In genomic region chr10:88523739-88524400, GRCh38 we compare ENCODE assay signal across 25 cellular contexts. TPM values are rescaled to one million over a fixed set of nuclear protein-coding genes. Genes with fewer than 3 reads are reported as not detected.
A peak's percentile ranks its signal among the peaks of the same experiment; 100 is the strongest.
DNase-seq lines count a peak whose midpoint lies in the region; ATAC-seq, FAIRE-seq and TF ChIP-seq lines count a peak whose summit lies in the region.
"Had no signal": no experiment of that assay in that cellular context is flagged by ENCODE, and none has a peak within 500 bp of the region (broad histone marks: within the 10 kb centered on the region; RNA-seq: fewer than 3 reads in every experiment).

No MANE protein-coding gene starts in this region.

- no peak overlapping the region for H3K9ac ChIP-seq in GM12878 (ENCODE audit: control insufficient read depth, insufficient read depth, low read length)
- H3K9ac ChIP-seq: KMS-11 had no signal

- SMC1A ChIA-PET in GM12878 (lab: Charles Lee; ENCODE audit: uncharacterized antibody, unreplicated experiment), result interaction anchor here (1.2 to 1.7 kb wide), 3 partner anchors 16 to 342 kb away, joined by 3 to 5 read pairs (median 3); no protein-coding TSS in a partner anchor

- H3K36me3 ChIP-seq in GM12878 (ENCODE audit: control insufficient read depth in 2 of 2, insufficient read depth in 2 of 2, low read length in 1 of 2), result no peaks in the 10 kb centered on the region
- no peaks in the 10 kb centered on the region for H3K36me3 ChIP-seq in suprapubic skin
- H3K36me3 ChIP-seq: Peyer's patch, SJSA1 had no signal

- no peak overlapping the region for H3K4me3 ChIP-seq in GM12878
- H3K4me3 ChIP-seq in suprapubic skin, result no peak overlapping the region
- H3K4me3 ChIP-seq: Peyer's patch, SJSA1 had no signal

- WGBS in GM12878 (ENCODE audit: insufficient coverage, insufficient replicate concordance, low lambda C conversion rate, missing lambda C conversion rate), result 84% methylated on average over 6 of the region's 6 CpGs
- 90% methylated on average over 6 of the region's 6 CpGs for WGBS in suprapubic skin

- H3K27me3 ChIP-seq in GM12878 (replicated peaks in 1 of 2; ENCODE audit: control insufficient read depth in 2 of 2, insufficient read depth in 2 of 2, low read length in 1 of 2) (no peaks in the 10 kb centered on the region), suprapubic skin (no peaks in the 10 kb centered on the region)
- H3K27me3 ChIP-seq: Peyer's patch, SJSA1 had no signal

- TF ChIP-seq EP300 in GM12878 (IDR thresholded peaks at IDR 0.05; ENCODE audit: borderline replicate concordance in 1 of 2, control insufficient read depth in 1 of 2, low read depth in 2 of 2, low read length in 2 of 2) (no peak), suprapubic skin (IDR thresholded peaks at IDR 0.05) (no peak)

- intact Hi-C loops in GM12878 (cut with micrococcal nuclease; ENCODE audit: unreplicated experiment), result no loop called here

- ATAC-seq in GM12878 (no peak), left lobe of liver (peak; percentile 29), GM19455 (IDR thresholded peaks at IDR 0.05; ENCODE audit: unreplicated experiment) (no peak), HG02981 (IDR thresholded peaks at IDR 0.05; ENCODE audit: unreplicated experiment) (no peak)
- ATAC-seq: CD8-positive, alpha-beta T cell; HCT116 had no signal

- no peak for TF ChIP-seq CTCF in GM12878 (IDR thresholded peaks at IDR 0.05 in 2 of 3, conservative IDR thresholded peaks at IDR 0.05 in 1 of 3; ENCODE audit: control insufficient read depth in 2 of 3, extremely low read depth in 1 of 3, insufficient read depth in 1 of 3, low read depth in 3 of 3, low read length in 3 of 3)
- TF ChIP-seq CTCF in suprapubic skin (IDR thresholded peaks at IDR 0.05), result no peak

- no peak overlapping the region for H2AFZ ChIP-seq in GM12878 (ENCODE audit: control insufficient read depth, low read depth, low read length)

- H3K9me3 ChIP-seq in GM12878 (replicated peaks; ENCODE audit: control insufficient read depth, insufficient read depth, low read length), result no peaks in the 10 kb centered on the region
- no peaks in the 10 kb centered on the region for H3K9me3 ChIP-seq in suprapubic skin
- H3K9me3 ChIP-seq: Peyer's patch, SJSA1 had no signal

- FAIRE-seq in GM12891 (lab: Jason Lieb, UNC) (peak; percentile 47), GM12878 (lab: Jason Lieb, UNC) (peak; percentile 59)
- FAIRE-seq: H1, HTR-8/SVneo had no signal

- in situ Hi-C loops in GM12878 (cut with MboI), result no loop called here

- no TSS peak for BruUV-seq in GM12878 (replicated peaks; lab: Mats Ljungman, UMichigan)

- TF ChIP-seq RAD21 in GM12878 (IDR thresholded peaks at IDR 0.05; ENCODE audit: insufficient read depth, low read depth, low read length), result no peak

- RAD21 ChIA-PET in GM12878 (lab: Charles Lee; ENCODE audit: unreplicated experiment), result no interaction called here

- no peaks in the 10 kb centered on the region for H3K4me1 ChIP-seq in GM12878 (ENCODE audit: control insufficient read depth, insufficient read depth, low read length)
- peaks cover 3% of the 10 kb centered on the region for H3K4me1 ChIP-seq in suprapubic skin
- H3K4me1 ChIP-seq: Peyer's patch, SJSA1 had no signal

- TF ChIP-seq POLR2A in GM12891 (IDR thresholded peaks at IDR 0.05; ENCODE audit: low read depth, low read length) (no peak), GM12878 (IDR thresholded peaks at IDR 0.05; ENCODE audit: low read depth, low read length) (no peak), suprapubic skin (IDR thresholded peaks at IDR 0.05) (no peak)

- H3K27ac ChIP-seq in GM12878 (ENCODE audit: control insufficient read depth, insufficient read depth) (no peak overlapping the region), suprapubic skin (no peak overlapping the region)
- H3K27ac ChIP-seq: KMS-11, Peyer's patch, SJSA1 had no signal

- DNase-seq in GM12891 (ENCODE audit: insufficient read length, low spot score) (no peak), GM12878 (ENCODE audit: low read depth, low spot score) (no peak), left lobe of liver (ENCODE audit: low spot score) (no peak), NCI-H69 (lab: John Stamatoyannopoulos, UW) (no peak), suprapubic skin (ENCODE audit: low spot score in 2 of 2) (no peak)
- DNase-seq: AML-193; C1 segment of cervical spinal cord; CD8-positive, alpha-beta T cell; EL; GF-D8; NCI-H1105; NCI-H146; NCI-H2029; NCI-H345; NCI-H524; NCI-H82; Peyer's patch had no signal

- H3K79me2 ChIP-seq in GM12878 (ENCODE audit: control insufficient read depth, insufficient read depth, low read length), result no peaks in the 10 kb centered on the region

- H4K20me1 ChIP-seq in GM12878 (ENCODE audit: control insufficient read depth, insufficient read depth), result no peaks in the 10 kb centered on the region

- H3K4me2 ChIP-seq in GM12878 (ENCODE audit: control insufficient read depth, insufficient read depth), result no peak overlapping the region
- H3K4me2 ChIP-seq: KMS-11 had no signal

- POLR2A ChIA-PET in GM12878 (lab: Charles Lee), result no interaction called here

- CTCF ChIA-PET in GM12878 (lab: Yijun Ruan, JAX), result interaction anchor here (1.0 to 1.4 kb wide), 4 partner anchors 10 to 29 kb away, joined by 3 to 5 read pairs (median 4); no protein-coding TSS in a partner anchor

TF ChIP-seq in GM12891, 5 proteins besides CTCF, POLR2A, EP300 and RAD21:
- no peak for TF ChIP-seq TAF1 (IDR thresholded peaks at IDR 0.05; ENCODE audit: low read depth, low read length)
- no peak for TF ChIP-seq PAX5 (IDR thresholded peaks at IDR 0.05; ENCODE audit: insufficient read depth, low read length, severe bottlenecking)
- no peak for TF ChIP-seq POLR2AphosphoS5 (IDR thresholded peaks at IDR 0.05; ENCODE audit: low read depth, low read length)
- no peak for TF ChIP-seq SPI1 (IDR thresholded peaks at IDR 0.05; ENCODE audit: low read depth, low read length)
- no peak for TF ChIP-seq POU2F2 (IDR thresholded peaks at IDR 0.05; ENCODE audit: low read depth, low read length)

TF ChIP-seq in GM12878, 131 proteins besides CTCF, POLR2A, EP300 and RAD21 (continues in another document):
- TF ChIP-seq POLR2AphosphoS2 (IDR thresholded peaks at IDR 0.05; ENCODE audit: low read depth, low read length), result no peak
- TF ChIP-seq ZBTB4 (CRISPR knock-in tag; IDR thresholded peaks at IDR 0.05), result no peak

RNA-seq across cellular contexts. Expression of gene RNLS, which starts 59.2 kb away (rescaled TPM):
- polyA plus RNA-seq in GM12891 (2012; ENCODE audit: low read depth, missing spikeins), result 4.9 TPM
- 13.9 and 16.0 TPM in 2 replicates for total RNA-seq in GM12878 (2013; cell fraction: nucleolus; rRNA removed)
- total RNA-seq in GM12878 (2014; rRNA removed) (4.7 and 6.5 TPM in 2 replicates), GM12878 (2014; rRNA removed; fragmentation: Illumina TruSeq; extraction: Trizol) (3.4 and 3.7 TPM in 2 replicates), GM12878 (2021) (4.1 and 5.5 TPM in 2 replicates), left lobe of liver (10.1 TPM), suprapubic skin (10 to 100 TPM in 3 of 4 donors, 1 to 10 TPM in 1; 9.8 to 23.7 (median 19.2) TPM)
- 3.3 TPM for polyA plus RNA-seq in GM12878 (2011; ENCODE audit: low read depth)
- polyA plus RNA-seq in GM12878 (2011; rRNA removed) (4.1 and 5.3 TPM in 2 replicates), GM12878 (2014; fragmentation: Illumina TruSeq; extraction: Trizol) (4.5 and 5.6 TPM in 2 replicates), GM12878 (2014; fragmentation: Nextera tagmentation; extraction: Ambion mirVana) (1 to 10 TPM; 3.7 to 4.1 TPM), GM12878 (2014; rRNA removed) (4.9 and 6.7 TPM in 2 replicates), GM12878 (2016; fragmentation: Nextera tagmentation; extraction: Ambion mirVana) (1 to 10 TPM; 6.1 to 6.6 TPM)
- 3.5 and 4.0 TPM in 2 replicates for polyA plus RNA-seq in GM12878 (2011; cell fraction: cytosol; rRNA removed)
- 1.4 and 3.1 TPM in 2 replicates for polyA plus RNA-seq in GM12878 (2011; cell fraction: nucleus; rRNA removed)
- 3.0 and 5.1 TPM in 2 replicates for polyA plus RNA-seq in GM12878 (2012)
- polyA minus RNA-seq in GM12878 (2011; rRNA and poly(A)+ RNA removed), result 2.0 and 4.1 TPM in 2 replicates
- polyA minus RNA-seq in GM12878 (2011; cell fraction: cytosol; rRNA and poly(A)+ RNA removed), result not detected in 2 replicates
- polyA minus RNA-seq in GM12878 (2011; cell fraction: nucleus; rRNA and poly(A)+ RNA removed), result 4.7 and 4.9 TPM in 2 replicates
- total RNA-seq: OCI-LY7, SJSA1 had no signal
